9 cellular contexts compared by ENCODE assay signal in the genomic region with DNA sequence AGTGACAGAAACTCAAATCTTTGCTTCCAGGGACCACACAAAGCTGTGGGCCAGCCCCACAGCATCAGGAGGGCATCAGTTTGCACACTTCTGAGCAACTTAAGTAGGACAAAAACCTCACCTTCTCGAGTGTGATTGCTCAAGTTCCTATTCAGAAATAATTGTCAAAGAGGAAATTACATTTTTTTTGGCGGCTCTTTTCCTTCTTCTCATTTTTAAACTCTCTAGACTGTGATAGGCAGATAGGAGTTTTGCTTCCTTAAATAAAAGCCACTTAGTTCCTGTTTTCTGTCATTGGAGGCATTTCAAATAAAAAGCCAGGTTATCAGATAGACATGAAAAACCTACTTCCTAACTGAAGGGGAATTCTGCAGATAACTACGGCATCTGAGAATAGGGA. TPM values are rescaled to one million over a fixed set of nuclear protein-coding genes. Genes with fewer than 3 reads are reported as not detected.
A peak's percentile ranks its signal among the peaks of the same experiment; 100 is the strongest.
DNase-seq lines count a peak whose midpoint lies in the region; ATAC-seq and TF ChIP-seq lines count a peak whose summit lies in the region.
"Had no signal": no experiment of that assay in that cellular context is flagged by ENCODE, and none has a peak within 500 bp of the region (broad histone marks: within the 10 kb centered on the region; RNA-seq: fewer than 3 reads in every experiment).

No MANE protein-coding gene starts in this region.

- no peaks in the 10 kb centered on the region for H3K4me1 ChIP-seq in suprapubic skin

- H3K4me1 Mint-ChIP-seq in IgD-negative memory B cell (peaks cover 43 to 63% (median 46%) of the 10 kb centered on the region in 3 donors), T-cell (peaks cover 59 to 83% (median 76%) of the 10 kb centered on the region in 3 donors), immature natural killer cell (peaks cover 74 to 79% of the 10 kb centered on the region in 2 donors)

- H3K4me3 ChIP-seq in suprapubic skin: no peak overlapping the region

- peak in 2 of 4 experiments; percentile 25 to 38 for ATAC-seq in T-cell (replicated peaks in 1 of 4)
- ATAC-seq in HG02759 (IDR thresholded peaks at IDR 0.05; ENCODE audit: unreplicated experiment): no peak

- TF ChIP-seq EP300 in suprapubic skin (IDR thresholded peaks at IDR 0.05): no peak

- H3K27me3 Mint-ChIP-seq in IgD-negative memory B cell: peaks cover 1% of the 10 kb centered on the region
- no peaks in the 10 kb centered on the region for H3K27me3 Mint-ChIP-seq in T-cell
- H3K27me3 Mint-ChIP-seq in immature natural killer cell (ENCODE audit: low read depth in 3 of 3): peaks cover 0 to 10% (median 3%) of the 10 kb centered on the region in 3 donors

- no peaks in the 10 kb centered on the region for H3K9me3 ChIP-seq in suprapubic skin

- TF ChIP-seq CTCF in suprapubic skin (IDR thresholded peaks at IDR 0.05): no peak

- CTCF ChIA-PET in T-cell (lab: Charles Lee): interaction anchor here in 1 of 2 donors (0.6 to 1.6 kb wide), 2 partner anchors 13 to 251 kb away, joined by 4 to 5 read pairs; no protein-coding TSS in a partner anchor

- no peak overlapping the region for H3K27ac ChIP-seq in suprapubic skin
- H3K27ac ChIP-seq: VCaP had no signal

- no peaks in the 10 kb centered on the region for H3K9me3 Mint-ChIP-seq in IgD-negative memory B cell
- H3K9me3 Mint-ChIP-seq in T-cell: no peaks in the 10 kb centered on the region
- no peaks in the 10 kb centered on the region for H3K9me3 Mint-ChIP-seq in immature natural killer cell

- TF ChIP-seq POLR2A in suprapubic skin (IDR thresholded peaks at IDR 0.05): no peak

- H3K27me3 ChIP-seq in suprapubic skin: peaks cover 9% of the 10 kb centered on the region

- POLR2A ChIA-PET in T-cell (lab: Charles Lee): interaction anchor here in 1 of 2 donors (1.1 kb wide), 1 partner anchor 12 kb away, joined by 4 read pairs; no protein-coding TSS in a partner anchor

- peak; percentile 94 for DNase-seq in CD1c-positive myeloid dendritic cell (ENCODE audit: extremely low spot score)
- DNase-seq in T-cell: no peak
- DNase-seq in immature natural killer cell: no peak
- DNase-seq in suprapubic skin (ENCODE audit: low spot score in 2 of 2): no peak
- DNase-seq in T-helper 9 cell: no peak
- no peak for DNase-seq in effector CD4-positive, alpha-beta T cell

- 35% methylated on average over 3 of the region's 3 CpGs for WGBS in suprapubic skin

- H3K36me3 Mint-ChIP-seq in IgD-negative memory B cell (peaks cover 5% of the 10 kb centered on the region), T-cell (no peaks in the 10 kb centered on the region), immature natural killer cell (no peaks in the 10 kb centered on the region)

- H3K27ac Mint-ChIP-seq in IgD-negative memory B cell: peak overlapping the region; percentile 37 to 89 (median 66)
- H3K27ac Mint-ChIP-seq in T-cell: peak overlapping the region; percentile 69 to 86
- peak overlapping the region; percentile 26 to 85 (median 72) for H3K27ac Mint-ChIP-seq in immature natural killer cell

- no peaks in the 10 kb centered on the region for H3K36me3 ChIP-seq in suprapubic skin

- H3K4me3 Mint-ChIP-seq in IgD-negative memory B cell (peak overlapping the region; percentile 34 to 82 (median 60)), T-cell (peak overlapping the region in 2 of 3 donors; percentile 37 to 70), immature natural killer cell (peak overlapping the region; percentile 24 to 65 (median 54))

RNA-seq across cellular contexts. Expression of gene TAGAP, which starts 11.2 kb away (rescaled TPM):
- polyA plus RNA-seq in IgD-negative memory B cell (157 TPM), immature natural killer cell (100 to 1,000 TPM in 1 of 3 donors, 10 to 100 TPM in 2; 63.6 to 114 (median 84.4) TPM)
- total RNA-seq in T-cell (100 to 1,000 TPM; 110 to 224 (median 128) TPM), suprapubic skin (1 to 10 TPM; 1.2 to 1.9 (median 1.5) TPM)

RNA-seq across cellular contexts. Expression of gene RSPH3, which starts 56.0 kb away (rescaled TPM):
- 4.3 TPM for polyA plus RNA-seq in IgD-negative memory B cell
- 1 to 10 TPM; 1.5 to 2.6 (median 2.1) TPM for total RNA-seq in T-cell
- 1 to 10 TPM in 2 of 3 donors, not detected in 1; 2.0 to 3.1 TPM for polyA plus RNA-seq in immature natural killer cell
- 10 to 100 TPM; 10.1 to 13.6 (median 13.1) TPM for total RNA-seq in suprapubic skin

Comparison
In these comparisons a context has a peak if more than half of its experiments do, and no peak if none do; other contexts are left out.
1. RNA of gene TAGAP, which starts 11.2 kb away (total RNA-seq): 110 to 224 TPM in T-cell; 1.2 to 1.9 TPM in suprapubic skin; every median in the first group is over 10 times any median in the second.
2. Peak in every context shown above with its lines, with median percentiles within 50 percentile points of each other: H3K27ac Mint-ChIP-seq and H3K4me3 Mint-ChIP-seq.